13 cellular contexts compared by ENCODE assay signal in genomic region chr9:89533396-89534187, GRCh38. TPM values are rescaled to one million over a fixed set of nuclear protein-coding genes. Genes with fewer than 3 reads are reported as not detected.
DNase-seq lines count a peak whose midpoint lies in the region; ATAC-seq and TF ChIP-seq lines count a peak whose summit lies in the region.
"Had no signal": no experiment of that assay in that cellular context is flagged by ENCODE, and none has a peak within 500 bp of the region (broad histone marks: within the 10 kb centered on the region; RNA-seq: fewer than 3 reads in every experiment).

No MANE protein-coding gene starts in this region.

- H3K36me3 ChIP-seq in stomach = no peaks in the 10 kb centered on the region
- H3K36me3 ChIP-seq: uterus had no signal

- H3K4me3 ChIP-seq in stomach = no peak overlapping the region
- H3K4me3 ChIP-seq: uterus had no signal

- peaks cover 95% of the 10 kb centered on the region for H3K4me1 Mint-ChIP-seq in activated CD4-positive, alpha-beta T cell treated with anti-CD3 and anti-CD28 coated beads for 36 hours
- peaks cover 97% of the 10 kb centered on the region for H3K4me1 Mint-ChIP-seq in activated T-helper 1 cell treated with anti-CD3 and anti-CD28 coated beads, Interleukin-12 subunit alpha, Interleukin-12 subunit beta, Interleukin-2, Interleukin-4 antibody, amounts not matched to agents 30 ng/mL and 10 ng/mL and 1 ng/mL, durations not matched to agents 14 hours and 24 hours and 36 hours (ENCODE audit: low read depth)
- H3K4me1 Mint-ChIP-seq in immature natural killer cell = peaks cover 98 to 100% of the 10 kb centered on the region in 2 donors

- no peak for ATAC-seq in activated CD4-positive, alpha-beta T cell treated with anti-CD3 and anti-CD28 coated beads for 36 hours
- no peak for ATAC-seq in HG03520 (IDR thresholded peaks at IDR 0.05; ENCODE audit: unreplicated experiment)
- ATAC-seq: left colon had no signal

- no peak overlapping the region for H3K4me3 Mint-ChIP-seq in activated CD4-positive, alpha-beta T cell treated with anti-CD3 and anti-CD28 coated beads for 36 hours
- no peak overlapping the region for H3K4me3 Mint-ChIP-seq in activated T-helper 1 cell treated with anti-CD3 and anti-CD28 coated beads, Interleukin-12 subunit alpha, Interleukin-12 subunit beta, Interleukin-2, Interleukin-4 antibody, amounts not matched to agents 30 ng/mL and 10 ng/mL and 1 ng/mL, durations not matched to agents 14 hours and 24 hours and 36 hours
- H3K4me3 Mint-ChIP-seq in immature natural killer cell = peak overlapping the region; percentile 11 to 52 (median 45)

- H3K27ac Mint-ChIP-seq in activated CD4-positive, alpha-beta T cell treated with anti-CD3 and anti-CD28 coated beads for 36 hours = peak overlapping the region; percentile 82
- peak overlapping the region; percentile 80 for H3K27ac Mint-ChIP-seq in activated T-helper 1 cell treated with anti-CD3 and anti-CD28 coated beads, Interleukin-12 subunit alpha, Interleukin-12 subunit beta, Interleukin-2, Interleukin-4 antibody, amounts not matched to agents 30 ng/mL and 10 ng/mL and 1 ng/mL, durations not matched to agents 14 hours and 24 hours and 36 hours
- peak overlapping the region; percentile 80 to 96 (median 91) for H3K27ac Mint-ChIP-seq in immature natural killer cell

- peaks cover 0 to 22% (median 6%) of the 10 kb centered on the region in 4 donors for H3K4me1 ChIP-seq in stomach
- H3K4me1 ChIP-seq: uterus had no signal

- TF ChIP-seq POLR2A in stomach (IDR thresholded peaks at IDR 0.05) = no peak

- POLR2A ChIA-PET in activated CD4-positive, alpha-beta T cell treated with anti-CD3 and anti-CD28 coated beads for 36 hours (lab: Charles Lee) = no interaction called here

- H3K9me3 ChIP-seq in stomach = no peaks in the 10 kb centered on the region
- H3K9me3 ChIP-seq: uterus had no signal

- no peak for TF ChIP-seq CTCF in stomach (IDR thresholded peaks at IDR 0.05)

- TF ChIP-seq EP300 in stomach (IDR thresholded peaks at IDR 0.05) = no peak

- no peaks in the 10 kb centered on the region for H3K36me3 Mint-ChIP-seq in activated CD4-positive, alpha-beta T cell treated with anti-CD3 and anti-CD28 coated beads for 36 hours (ENCODE audit: low read depth)
- no peaks in the 10 kb centered on the region for H3K36me3 Mint-ChIP-seq in activated T-helper 1 cell treated with anti-CD3 and anti-CD28 coated beads, Interleukin-12 subunit alpha, Interleukin-12 subunit beta, Interleukin-2, Interleukin-4 antibody, amounts not matched to agents 30 ng/mL and 10 ng/mL and 1 ng/mL, durations not matched to agents 14 hours and 24 hours and 36 hours (ENCODE audit: low read depth)
- no peaks in the 10 kb centered on the region for H3K36me3 Mint-ChIP-seq in immature natural killer cell

- no peaks in the 10 kb centered on the region for H3K27me3 ChIP-seq in stomach
- H3K27me3 ChIP-seq: uterus had no signal

- CTCF ChIA-PET in activated CD4-positive, alpha-beta T cell treated with anti-CD3 and anti-CD28 coated beads for 36 hours (lab: Charles Lee) = interaction anchor here (0.9 to 3.2 kb wide), 5 partner anchors 11 to 104 kb away, joined by 3 to 17 read pairs (median 7); no protein-coding TSS in a partner anchor

- no peaks in the 10 kb centered on the region for H3K27me3 Mint-ChIP-seq in activated CD4-positive, alpha-beta T cell treated with anti-CD3 and anti-CD28 coated beads for 36 hours
- H3K27me3 Mint-ChIP-seq in activated T-helper 1 cell treated with anti-CD3 and anti-CD28 coated beads, Interleukin-12 subunit alpha, Interleukin-12 subunit beta, Interleukin-2, Interleukin-4 antibody, amounts not matched to agents 30 ng/mL and 10 ng/mL and 1 ng/mL, durations not matched to agents 14 hours and 24 hours and 36 hours (ENCODE audit: insufficient read depth) = no peaks in the 10 kb centered on the region
- peaks cover 0 to 3% (median 0%) of the 10 kb centered on the region in 3 donors for H3K27me3 Mint-ChIP-seq in immature natural killer cell (ENCODE audit: low read depth in 3 of 3)

- intact Hi-C loops in activated CD4-positive, alpha-beta T cell treated with anti-CD3 and anti-CD28 coated beads for 36 hours (cut with DNase I, micrococcal nuclease) = no loop called here
- intact Hi-C loops in activated T-helper 1 cell treated with anti-CD3 and anti-CD28 coated beads, Interleukin-12 subunit alpha, Interleukin-12 subunit beta, Interleukin-2, Interleukin-4 antibody, amounts not matched to agents 30 ng/mL and 10 ng/mL and 1 ng/mL, durations not matched to agents 14 hours and 24 hours and 36 hours (cut with micrococcal nuclease) = no loop called here
- intact Hi-C loops in stomach (cut with DNase I; ENCODE audit: low total_unique reads) = no loop called here

- no peak for DNase-seq in activated CD4-positive, alpha-beta T cell treated with anti-CD3 and anti-CD28 coated beads for 36 hours
- DNase-seq in activated CD4-positive, alpha-beta T cell treated with anti-CD3 and anti-CD28 coated beads for 1 hour = no peak
- DNase-seq in activated T-helper 1 cell treated with anti-CD3 and anti-CD28 coated beads, Interleukin-12 subunit alpha, Interleukin-12 subunit beta, Interleukin-2, Interleukin-4 antibody, amounts not matched to agents 30 ng/mL and 10 ng/mL and 1 ng/mL, durations not matched to agents 14 hours and 24 hours and 36 hours (ENCODE audit: low spot score) = no peak
- DNase-seq in immature natural killer cell = no peak
- DNase-seq in putamen (ENCODE audit: low spot score) = peak; percentile 43
- no peak for DNase-seq in DMS153 (lab: John Stamatoyannopoulos, UW)
- DNase-seq in stomach = no peak
- DNase-seq: amniotic stem cell, DMS53, left colon, SW 1271, uterus had no signal

- no peak overlapping the region for H3K27ac ChIP-seq in stomach
- H3K27ac ChIP-seq: uterus had no signal

- H3K9me3 Mint-ChIP-seq in activated CD4-positive, alpha-beta T cell treated with anti-CD3 and anti-CD28 coated beads for 36 hours (ENCODE audit: low read depth) = no peaks in the 10 kb centered on the region
- H3K9me3 Mint-ChIP-seq in activated T-helper 1 cell treated with anti-CD3 and anti-CD28 coated beads, Interleukin-12 subunit alpha, Interleukin-12 subunit beta, Interleukin-2, Interleukin-4 antibody, amounts not matched to agents 30 ng/mL and 10 ng/mL and 1 ng/mL, durations not matched to agents 14 hours and 24 hours and 36 hours = no peaks in the 10 kb centered on the region
- no peaks in the 10 kb centered on the region for H3K9me3 Mint-ChIP-seq in immature natural killer cell

- WGBS in stomach, 5 donors = 77 to 83% (median 80%) methylated on average over 10 to 11 of the region's 11 CpGs

RNA-seq across cellular contexts. Expression of gene SEMA4D, which starts 35.7 kb away (rescaled TPM):
- 100 to 1,000 TPM; 215 to 226 TPM for total RNA-seq in activated CD4-positive, alpha-beta T cell treated with anti-CD3 and anti-CD28 coated beads for 36 hours
- total RNA-seq in activated T-helper 1 cell treated with anti-CD3 and anti-CD28 coated beads, Interleukin-12 subunit alpha, Interleukin-12 subunit beta, Interleukin-2, Interleukin-4 antibody, amounts not matched to agents 30 ng/mL and 10 ng/mL and 1 ng/mL, durations not matched to agents 14 hours and 24 hours and 36 hours = 388 and 411 TPM in 2 replicates
- polyA plus RNA-seq in immature natural killer cell = 10 to 100 TPM; 45.8 to 80.6 (median 47.0) TPM
- 10 to 100 TPM; 11.1 to 43.3 (median 28.8) TPM for total RNA-seq in stomach
- polyA plus RNA-seq in stomach = 10 to 100 TPM in 1 of 3 donors, 1 to 10 TPM in 2; 4.9 to 10.9 (median 8.4) TPM

Comparison
In these comparisons a context has a peak if more than half of its experiments do, and no peak if none do; other contexts are left out.
1. H3K4me3 Mint-ChIP-seq: peak in immature natural killer cell (5 of 5); none in activated CD4-positive, alpha-beta T cell treated with anti-CD3 and anti-CD28 coated beads for 36 hours (single experiment) and activated T-helper 1 cell treated with anti-CD3 and anti-CD28 coated beads, Interleukin-12 subunit alpha, Interleukin-12 subunit beta, Interleukin-2, Interleukin-4 antibody, amounts not matched to agents 30 ng/mL and 10 ng/mL and 1 ng/mL, durations not matched to agents 14 hours and 24 hours and 36 hours (single experiment).
2. Peak in every context shown above with its lines, with median percentiles within 50 percentile points of each other: H3K27ac Mint-ChIP-seq.